9 cellular contexts compared by ENCODE assay signal in the genomic region with DNA sequence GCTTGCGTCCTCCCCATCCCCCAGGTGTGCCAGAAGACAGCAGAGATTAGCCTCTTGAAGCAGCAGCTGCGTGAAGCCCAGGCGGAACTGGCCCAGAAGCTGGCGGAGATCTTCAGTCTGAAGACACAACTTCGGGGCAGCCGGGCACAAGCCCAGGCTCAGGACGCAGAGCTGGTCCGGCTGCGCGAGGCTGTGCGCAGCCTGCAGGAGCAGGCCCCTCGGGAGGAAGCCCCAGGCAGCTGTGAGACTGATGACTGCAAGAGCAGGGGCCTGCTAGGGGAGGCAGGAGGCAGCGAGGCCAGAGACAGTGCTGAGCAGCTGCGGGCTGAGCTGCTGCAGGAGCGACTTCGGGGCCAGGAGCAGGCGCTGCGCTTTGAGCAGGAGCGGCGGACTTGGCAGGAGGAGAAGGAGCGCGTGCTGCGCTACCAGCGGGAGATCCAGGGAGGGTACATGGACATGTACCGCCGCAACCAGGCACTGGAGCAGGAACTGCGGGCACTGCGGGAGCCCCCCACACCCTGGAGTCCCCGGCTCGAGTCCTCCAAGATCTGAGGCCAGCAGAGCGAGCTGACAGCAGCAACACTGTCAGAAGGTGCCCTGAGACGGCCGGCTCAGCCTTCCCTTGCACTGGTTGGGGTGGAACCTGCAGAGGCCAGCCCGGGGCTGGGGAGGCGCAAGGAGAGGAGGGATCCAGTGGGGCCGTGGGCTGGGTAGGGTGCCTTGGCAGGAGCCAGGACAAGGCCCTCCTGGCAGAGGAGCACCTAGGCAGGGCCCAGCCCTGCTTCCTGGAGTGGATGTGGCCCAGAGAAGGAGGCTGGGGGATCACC. TPM values are rescaled to one million over a fixed set of nuclear protein-coding genes. Genes with fewer than 3 reads are reported as not detected.
DNase-seq lines count a peak whose midpoint lies in the region; ATAC-seq and TF ChIP-seq lines count a peak whose summit lies in the region.
"Had no signal": no experiment of that assay in that cellular context is flagged by ENCODE, and none has a peak within 500 bp of the region (broad histone marks: within the 10 kb centered on the region; RNA-seq: fewer than 3 reads in every experiment).

No MANE protein-coding gene starts in this region.

- peaks cover 22% of the 10 kb centered on the region for H3K27me3 ChIP-seq in AG04450 (ENCODE audit: control insufficient read depth, insufficient read depth, low read length)
- H3K27me3 ChIP-seq in spleen (replicated peaks in 1 of 7): peaks cover 0 to 55% (median 7%) of the 10 kb centered on the region in 7 donors

- ATAC-seq in left cardiac atrium: peak; percentile 22 to 38
- no peak for ATAC-seq in HG03520 (IDR thresholded peaks at IDR 0.05; ENCODE audit: unreplicated experiment)

- no peak for DNase-seq in AG04450 (ENCODE audit: low read depth, low spot score)
- peak; percentile 40 for DNase-seq in GM19238 (ENCODE audit: insufficient read length, low spot score)
- DNase-seq in SHP77 treated with DMSO at 0.1 percent for 48 hours (lab: John Stamatoyannopoulos, UW): peak; percentile 51
- DNase-seq in left cardiac atrium: no peak
- DNase-seq in NCI-H146 treated with DMSO at 0.1 percent for 48 hours (lab: John Stamatoyannopoulos, UW; ENCODE audit: unreplicated experiment): no peak
- no peak for DNase-seq in spleen
- no peak for DNase-seq in kidney glomerular epithelial cell (lab: John Stamatoyannopoulos, UW)
- DNase-seq: NCI-H748 treated with DMSO at 0.1 percent for 48 hours had no signal

- H3K9me3 ChIP-seq in AG04450 (ENCODE audit: control insufficient read depth, insufficient read depth, low read length): no peaks in the 10 kb centered on the region; the same call in 1 of the 2 replicates
- H3K9me3 ChIP-seq in spleen: no peaks in the 10 kb centered on the region

- peaks cover 0 to 18% (median 0%) of the 10 kb centered on the region in 6 donors for H3K36me3 ChIP-seq in spleen

- H3K4me3 ChIP-seq in AG04450 (ENCODE audit: low read depth, low read length): peak overlapping the region; percentile 43
- peak overlapping the region in 4 of 8 donors; percentile 13 to 47 (median 20) for H3K4me3 ChIP-seq in spleen

- peaks cover 38 to 60% (median 56%) of the 10 kb centered on the region in 6 donors for H3K4me1 ChIP-seq in spleen

- TF ChIP-seq POLR2A in spleen (IDR thresholded peaks at IDR 0.05): no peak

- 67 to 89% (median 82%) methylated on average over 20 to 36 of the region's 36 CpGs for WGBS in spleen, 5 donors

- CTCF ChIA-PET in AG04450 (lab: Charles Lee): interaction anchor here (0.6 to 3.4 kb wide), 10 partner anchors 8 to 63 kb away, joined by 3 to 15 read pairs (median 4); partner anchors contain the start of gene NHP2

- intact Hi-C loops in left cardiac atrium (cut with DNase I) (no loop called here), spleen (cut with DNase I; ENCODE audit: low total_unique reads) (no loop called here)

- POLR2A ChIA-PET in AG04450 (lab: Yijun Ruan, JAX): interaction anchor here (1.5 kb wide), 1 partner anchor 44 kb away, joined by 8 read pairs; no protein-coding TSS in a partner anchor

- no peak for TF ChIP-seq CTCF in AG04450 (IDR thresholded peaks at IDR 0.05; ENCODE audit: low read depth, low read length)
- TF ChIP-seq CTCF in spleen (IDR thresholded peaks at IDR 0.05 in 8 of 11, conservative IDR thresholded peaks at IDR 0.05 in 3 of 11): no peak

- H3K27ac ChIP-seq in AG04450 (ENCODE audit: low read depth, low read length): no peak overlapping the region
- peak overlapping the region in 4 of 8 donors; percentile 7 to 85 (median 36) for H3K27ac ChIP-seq in spleen

RNA-seq across cellular contexts. Expression of gene N4BP3, which starts 8.3 kb away (rescaled TPM):
- polyA plus RNA-seq in AG04450 (2011; rRNA removed): 0.29 and 0.30 TPM in 2 replicates
- polyA minus RNA-seq in AG04450 (2011; rRNA and poly(A)+ RNA removed): 0.41 and 0.43 TPM in 2 replicates
- 1 to 10 TPM; 1.5 TPM for total RNA-seq in left cardiac atrium
- total RNA-seq in spleen: 1 to 10 TPM; 2.2 to 6.6 (median 4.1) TPM
- polyA plus RNA-seq in spleen: 1 to 10 TPM; 1.2 to 4.3 (median 2.2) TPM

RNA-seq across cellular contexts. Expression of gene RMND5B, which starts 9.2 kb away (rescaled TPM):
- polyA plus RNA-seq in AG04450 (2011; rRNA removed): 19.8 and 21.0 TPM in 2 replicates
- polyA minus RNA-seq in AG04450 (2011; rRNA and poly(A)+ RNA removed): 21.4 and 25.4 TPM in 2 replicates
- total RNA-seq in left cardiac atrium: 10 to 100 TPM; 35.4 TPM
- 10 to 100 TPM; 32.3 to 52.8 (median 36.3) TPM for total RNA-seq in spleen
- polyA plus RNA-seq in spleen: 10 to 100 TPM; 22.2 to 37.9 (median 23.3) TPM

RNA-seq across cellular contexts. Expression of gene NHP2, which starts 32.0 kb away (rescaled TPM):
- polyA plus RNA-seq in AG04450 (2011; rRNA removed): 93.1 and 108 TPM in 2 replicates
- 32.4 and 32.7 TPM in 2 replicates for polyA minus RNA-seq in AG04450 (2011; rRNA and poly(A)+ RNA removed)
- total RNA-seq in left cardiac atrium: 10 to 100 TPM; 78.3 to 89.5 TPM
- total RNA-seq in spleen: 100 to 1,000 TPM in 2 of 7 donors, 10 to 100 TPM in 5; 53.7 to 115 (median 81.5) TPM
- 100 to 1,000 TPM; 113 to 162 (median 153) TPM for polyA plus RNA-seq in spleen

Comparison
In these comparisons a context has a peak if more than half of its experiments do, and no peak if none do; other contexts are left out.
1. DNase-seq: peak in GM19238 (single experiment) and SHP77 treated with DMSO at 0.1 percent for 48 hours (single experiment); none in AG04450 (single experiment), left cardiac atrium (single experiment), NCI-H146 treated with DMSO at 0.1 percent for 48 hours (single experiment), spleen (single experiment) and kidney glomerular epithelial cell (single experiment).